Comparison of ENCODE assay signal across 10 cellular contexts in the genomic region with DNA sequence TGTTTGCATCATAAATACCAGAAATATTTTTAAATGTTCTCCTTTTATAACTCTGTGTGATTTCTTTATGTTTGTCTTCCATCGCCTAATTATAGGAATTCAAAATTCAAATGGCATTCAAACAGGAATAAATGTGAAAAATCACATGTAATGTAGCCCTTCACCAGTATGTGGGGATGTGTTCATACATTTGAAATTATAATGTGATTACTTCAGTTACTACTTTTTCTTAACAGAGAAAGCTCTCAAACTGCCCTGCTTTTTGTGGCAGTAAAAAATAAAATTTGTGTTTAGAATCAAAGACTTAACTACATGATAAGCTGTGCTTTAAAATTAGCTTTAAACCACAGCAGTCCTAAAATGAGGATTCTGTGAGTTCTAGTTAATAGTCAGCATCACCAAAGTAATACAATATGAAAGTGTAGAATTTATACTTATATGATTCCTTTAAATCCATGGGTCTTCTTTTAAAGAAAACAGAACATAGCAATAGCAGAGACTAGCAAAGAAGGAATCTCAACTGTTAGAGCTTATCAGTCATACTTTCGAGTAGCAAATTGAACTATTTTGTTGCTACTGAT. TPM values are rescaled to one million over a fixed set of nuclear protein-coding genes. Genes with fewer than 3 reads are reported as not detected.
DNase-seq lines count a peak whose midpoint lies in the region; ATAC-seq, FAIRE-seq and TF ChIP-seq lines count a peak whose summit lies in the region.
"Had no signal": no experiment of that assay in that cellular context is flagged by ENCODE, and none has a peak within 500 bp of the region (broad histone marks: within the 10 kb centered on the region; RNA-seq: fewer than 3 reads in every experiment).

No MANE protein-coding gene starts in this region.

- no peak for DNase-seq in GM18507 (ENCODE audit: extremely low spot score, insufficient read length, low read depth)
- peak; percentile 38 for DNase-seq in glomerular visceral epithelial cell (ENCODE audit: extremely low spot score)
- DNase-seq in activated T-cell treated with anti-CD3 and anti-CD28 coated beads for 4 hours: no peak
- DNase-seq in activated naive CD4-positive, alpha-beta T cell treated with Interleukin-2 at 50 U/mL for 16 hours: no peak
- DNase-seq in CD8-positive, alpha-beta memory T cell: no peak
- DNase-seq: DMS79 treated with DMSO at 0.1 percent for 48 hours had no signal

- H3K4me3 ChIP-seq in CD8-positive, alpha-beta memory T cell (ENCODE audit: low read length): no peak overlapping the region

- TF ChIP-seq CTCF in 22Rv1 (IDR thresholded peaks at IDR 0.05): peak; percentile 34

- H3K9me3 Mint-ChIP-seq in CD8-positive, alpha-beta memory T cell: no peaks in the 10 kb centered on the region

- H3K27me3 Mint-ChIP-seq in CD8-positive, alpha-beta memory T cell: peaks cover 3 to 14% of the 10 kb centered on the region in 2 donors

- no peaks in the 10 kb centered on the region for H3K36me3 ChIP-seq in CD8-positive, alpha-beta memory T cell (ENCODE audit: insufficient read depth, low read length)

- no peaks in the 10 kb centered on the region for H3K27me3 ChIP-seq in CD8-positive, alpha-beta memory T cell (ENCODE audit: insufficient read depth, low read length, poor library complexity, severe bottlenecking)

- CTCF ChIA-PET in CD8-positive, alpha-beta memory T cell (lab: Charles Lee): no interaction called here

- POLR2A ChIA-PET in CD8-positive, alpha-beta memory T cell (lab: Charles Lee): interaction anchor here (0.6 kb wide), 1 partner anchor 57 kb away, joined by 3 read pairs; no protein-coding TSS in a partner anchor

- peaks cover 0 to 4% (median 0%) of the 10 kb centered on the region in 3 donors for H3K36me3 Mint-ChIP-seq in CD8-positive, alpha-beta memory T cell

- H3K4me3 Mint-ChIP-seq in CD8-positive, alpha-beta memory T cell: no peak overlapping the region

- peaks cover 0 to 4% (median 0%) of the 10 kb centered on the region in 3 donors for H3K4me1 Mint-ChIP-seq in CD8-positive, alpha-beta memory T cell

- FAIRE-seq in GM18507 (lab: Jason Lieb, UNC) (peak; percentile 31), TTC549 (lab: Jason Lieb, UNC) (peak; percentile 69)

- no peak overlapping the region for H3K27ac ChIP-seq in 22Rv1
- H3K27ac ChIP-seq in CD8-positive, alpha-beta memory T cell (ENCODE audit: low read depth, low read length): no peak overlapping the region

- no peaks in the 10 kb centered on the region for H3K9me3 ChIP-seq in CD8-positive, alpha-beta memory T cell (ENCODE audit: low read length)

- H3K27ac Mint-ChIP-seq in CD8-positive, alpha-beta memory T cell: no peak overlapping the region

- H3K4me1 ChIP-seq in CD8-positive, alpha-beta memory T cell (ENCODE audit: insufficient read depth, low read length): no peaks in the 10 kb centered on the region

- no peak for ATAC-seq in HG03460 (IDR thresholded peaks at IDR 0.05; ENCODE audit: unreplicated experiment)

RNA-seq across cellular contexts. Expression of gene HERC4, which starts 7.8 kb away (rescaled TPM):
- total RNA-seq in CD8-positive, alpha-beta memory T cell: 10 to 100 TPM; 41.0 to 41.6 TPM
- polyA plus RNA-seq in CD8-positive, alpha-beta memory T cell: 19.0 TPM

RNA-seq across cellular contexts. Expression of gene MYPN, which starts 26.4 kb away (rescaled TPM):
- total RNA-seq in CD8-positive, alpha-beta memory T cell: not detected
- polyA plus RNA-seq in CD8-positive, alpha-beta memory T cell: not detected
- total RNA-seq: activated CD8-positive, alpha-beta memory T cell treated with anti-CD3 and anti-CD28 coated beads for 36 hours had no signal
